Comparison of ENCODE assay signal across 17 cellular contexts in genomic region chr18:68220458-68220857, GRCh38.
DNase-seq lines count a peak whose midpoint lies in the region; ATAC-seq and TF ChIP-seq lines count a peak whose summit lies in the region.
"Had no signal": no experiment of that assay in that cellular context is flagged by ENCODE, and none has a peak within 500 bp of the region (broad histone marks: within the 10 kb centered on the region; RNA-seq: fewer than 3 reads in every experiment).

No MANE protein-coding gene starts in this region.

- ATAC-seq in GM18519 (IDR thresholded peaks at IDR 0.05; ENCODE audit: low FRiP score, unreplicated experiment) (no peak), SK-N-SH treated with all-trans-retinoic acid at 6 μM for 48 hours (no peak), HG02970 (IDR thresholded peaks at IDR 0.05; ENCODE audit: low FRiP score, unreplicated experiment) (no peak)

- H3K27me3 ChIP-seq in osteoblast (ENCODE audit: insufficient read depth, low read length), result no peaks in the 10 kb centered on the region
- H3K27me3 ChIP-seq: BLaER1 treated with 17β-estradiol and CSF1 and Interleukin-3, amounts not matched to agents 10 nM and 100 nM had no signal

- H3K4me1 ChIP-seq in osteoblast (ENCODE audit: insufficient read depth, low read length), result peaks cover 18% of the 10 kb centered on the region

- H3K4me2 ChIP-seq in osteoblast (ENCODE audit: insufficient read depth, low read length), result no peak overlapping the region
- H3K4me2 ChIP-seq: PC-9 had no signal

- no peak overlapping the region for H3K4me3 ChIP-seq in coronary artery
- no peak overlapping the region for H3K4me3 ChIP-seq in osteoblast (ENCODE audit: insufficient read depth, low read length)
- H3K4me3 ChIP-seq: BLaER1 treated with 17β-estradiol and CSF1 and Interleukin-3, amounts not matched to agents 10 nM and 100 nM; PC-9 had no signal

- H2AFZ ChIP-seq in osteoblast (ENCODE audit: low read length), result no peak overlapping the region
- H2AFZ ChIP-seq: PC-9 had no signal

- H3K27ac ChIP-seq in coronary artery, result peak overlapping the region; percentile 28 to 58
- peak overlapping the region; percentile 10 for H3K27ac ChIP-seq in osteoblast (ENCODE audit: low read depth, low read length)
- H3K27ac ChIP-seq: BLaER1 treated with 17β-estradiol and CSF1 and Interleukin-3, amounts not matched to agents 10 nM and 100 nM; PC-9; RWPE1 had no signal

- no peaks in the 10 kb centered on the region for H3K36me3 ChIP-seq in osteoblast (ENCODE audit: insufficient read depth, low read length)
- H3K36me3 ChIP-seq: BLaER1 treated with 17β-estradiol and CSF1 and Interleukin-3, amounts not matched to agents 10 nM and 100 nM had no signal

- DNase-seq in ELF-1 (ENCODE audit: low read depth, low spot score) (peak; percentile 6), HT1080 (ENCODE audit: low read depth) (peak; percentile 3), coronary artery (ENCODE audit: low spot score) (no peak), osteoblast (ENCODE audit: insufficient read length, low spot score, missing footprints) (no peak), SHP77 (lab: John Stamatoyannopoulos, UW) (no peak)
- DNase-seq: CD8-positive, alpha-beta memory T cell; DND-41; NCI-H1436; NCI-H2029; NCI-H345; NCI-H524 treated with DMSO at 0.1 percent for 48 hours; PC-9 had no signal

- TF ChIP-seq CTCF in coronary artery (IDR thresholded peaks at IDR 0.05) (no peak), osteoblast (IDR thresholded peaks at IDR 0.05; ENCODE audit: extremely low read depth, low read depth, low read length) (no peak)

- H3K79me2 ChIP-seq in osteoblast (ENCODE audit: insufficient read depth, low read length), result no peaks in the 10 kb centered on the region

- no peaks in the 10 kb centered on the region for H3K9me3 ChIP-seq in osteoblast (ENCODE audit: low read depth, low read length)
- H3K9me3 ChIP-seq: BLaER1 treated with 17β-estradiol and CSF1 and Interleukin-3, amounts not matched to agents 10 nM and 100 nM had no signal

- H4K20me1 ChIP-seq in osteoblast (ENCODE audit: insufficient read depth, low read length), result no peaks in the 10 kb centered on the region
- H4K20me1 ChIP-seq: BLaER1 treated with 17β-estradiol and CSF1 and Interleukin-3, amounts not matched to agents 10 nM and 100 nM had no signal

TF ChIP-seq in SK-N-SH treated with all-trans-retinoic acid at 6 μM for 48 hours, 23 proteins besides CTCF, POLR2A, EP300 and RAD21:
- TF ChIP-seq TSHZ2 (CRISPR knock-in tag; IDR thresholded peaks at IDR 0.05), result no peak
- no peak for TF ChIP-seq ZNF70 (CRISPR knock-in tag; IDR thresholded peaks at IDR 0.05)
- no peak for TF ChIP-seq OSR1 (CRISPR knock-in tag; IDR thresholded peaks at IDR 0.05)
- TF ChIP-seq CSRNP3 (CRISPR knock-in tag; IDR thresholded peaks at IDR 0.05), result no peak
- TF ChIP-seq ESRRG (CRISPR knock-in tag; IDR thresholded peaks at IDR 0.05), result no peak
- TF ChIP-seq ZC3H10 (CRISPR knock-in tag; IDR thresholded peaks at IDR 0.05), result no peak
- TF ChIP-seq TCF4 (CRISPR knock-in tag; IDR thresholded peaks at IDR 0.05; ENCODE audit: borderline replicate concordance), result no peak
- no peak for TF ChIP-seq RARB (CRISPR knock-in tag; IDR thresholded peaks at IDR 0.05)
- TF ChIP-seq TOX (CRISPR knock-in tag; IDR thresholded peaks at IDR 0.05; ENCODE audit: borderline replicate concordance), result no peak
- no peak for TF ChIP-seq ISL1 (CRISPR knock-in tag; IDR thresholded peaks at IDR 0.05)

Comparison
In these comparisons a context has a peak if more than half of its experiments do, and no peak if none do; other contexts are left out.
1. DNase-seq: peak in ELF-1 (single experiment) and HT1080 (single experiment); none in coronary artery (single experiment), osteoblast (single experiment) and SHP77 (0 of 2).